Comparison of ENCODE assay signal across 11 cellular contexts in genomic region chr3:33417051-33417673, GRCh38. TPM values are rescaled to one million over a fixed set of nuclear protein-coding genes. Genes with fewer than 3 reads are reported as not detected.
DNase-seq lines count a peak whose midpoint lies in the region; ATAC-seq, FAIRE-seq and TF ChIP-seq lines count a peak whose summit lies in the region.
"Had no signal": no experiment of that assay in that cellular context is flagged by ENCODE, and none has a peak within 500 bp of the region (broad histone marks: within the 10 kb centered on the region; RNA-seq: fewer than 3 reads in every experiment).

No MANE protein-coding gene starts in this region.

- H3K9me3 Mint-ChIP-seq in HFFc6 = no peaks in the 10 kb centered on the region
- H3K9me3 Mint-ChIP-seq in activated CD8-positive, alpha-beta T cell treated with anti-CD3 and anti-CD28 coated beads, Interleukin-2, amount 10 ng/mL, durations not matched to agents 7 days and 5 days (ENCODE audit: insufficient read depth) = peaks cover 3% of the 10 kb centered on the region
- peaks cover 6% of the 10 kb centered on the region for H3K9me3 Mint-ChIP-seq in mesothelial cell of epicardium

- peaks cover 22% of the 10 kb centered on the region for H3K4me1 Mint-ChIP-seq in HFFc6 (ENCODE audit: low read depth)
- H3K4me1 Mint-ChIP-seq in activated CD8-positive, alpha-beta T cell treated with anti-CD3 and anti-CD28 coated beads, Interleukin-2, amount 10 ng/mL, durations not matched to agents 7 days and 5 days (ENCODE audit: low read depth) = peaks cover 13% of the 10 kb centered on the region
- H3K4me1 Mint-ChIP-seq in mesothelial cell of epicardium = no peaks in the 10 kb centered on the region

- TF ChIP-seq CTCF in HFFc6 (IDR thresholded peaks at IDR 0.05) = no peak
- TF ChIP-seq CTCF in mesothelial cell of epicardium (IDR thresholded peaks at IDR 0.05; ENCODE audit: unreplicated experiment) = no peak

- POLR2A ChIA-PET in activated CD8-positive, alpha-beta T cell treated with anti-CD3 and anti-CD28 coated beads, Interleukin-2, amount 10 ng/mL, durations not matched to agents 7 days and 5 days (lab: Charles Lee) = no interaction called here

- DNase-seq in EH (ENCODE audit: low read depth) = peak; percentile 25
- DNase-seq in HFFc6 = no peak
- DNase-seq in activated CD8-positive, alpha-beta T cell treated with anti-CD3 and anti-CD28 coated beads, Interleukin-2, amount 10 ng/mL, durations not matched to agents 7 days and 5 days = no peak
- DNase-seq in mesothelial cell of epicardium (ENCODE audit: low spot score in 2 of 2, unreplicated experiment in 2 of 2) = no peak
- DNase-seq in NCI-H1105 (lab: John Stamatoyannopoulos, UW) = no peak
- DNase-seq in kidney glomerular epithelial cell (lab: John Stamatoyannopoulos, UW) = no peak
- DNase-seq: NCI-H1092, NCI-H510A treated with DMSO at 0.1 percent for 48 hours, thyroid gland had no signal

- FAIRE-seq in islet of Langerhans (lab: Jason Lieb, UNC) = peak; percentile 41
- FAIRE-seq: colon had no signal

- no peak overlapping the region for H3K4me3 Mint-ChIP-seq in HFFc6
- H3K4me3 Mint-ChIP-seq in activated CD8-positive, alpha-beta T cell treated with anti-CD3 and anti-CD28 coated beads, Interleukin-2, amount 10 ng/mL, durations not matched to agents 7 days and 5 days = no peak overlapping the region
- H3K4me3 Mint-ChIP-seq in mesothelial cell of epicardium = no peak overlapping the region

- no peak for ATAC-seq in activated CD8-positive, alpha-beta T cell treated with anti-CD3 and anti-CD28 coated beads, Interleukin-2, amount 10 ng/mL, durations not matched to agents 7 days and 5 days

- H3K27ac Mint-ChIP-seq in HFFc6 (peak overlapping the region; percentile 42; the same call in 1 of the 2 replicates), mesothelial cell of epicardium (no peak overlapping the region)
- H3K27ac Mint-ChIP-seq in activated CD8-positive, alpha-beta T cell treated with anti-CD3 and anti-CD28 coated beads, Interleukin-2, amount 10 ng/mL, durations not matched to agents 7 days and 5 days = peak overlapping the region; percentile 47

- H3K27me3 Mint-ChIP-seq in HFFc6 (ENCODE audit: insufficient read depth) (no peaks in the 10 kb centered on the region), mesothelial cell of epicardium (ENCODE audit: low read depth) (no peaks in the 10 kb centered on the region)
- H3K27me3 Mint-ChIP-seq in activated CD8-positive, alpha-beta T cell treated with anti-CD3 and anti-CD28 coated beads, Interleukin-2, amount 10 ng/mL, durations not matched to agents 7 days and 5 days (ENCODE audit: low read depth) = no peaks in the 10 kb centered on the region

- H3K36me3 Mint-ChIP-seq in HFFc6 (ENCODE audit: low read depth) (peaks cover 68% of the 10 kb centered on the region), mesothelial cell of epicardium (peaks cover 42% of the 10 kb centered on the region)
- peaks cover 69% of the 10 kb centered on the region for H3K36me3 Mint-ChIP-seq in activated CD8-positive, alpha-beta T cell treated with anti-CD3 and anti-CD28 coated beads, Interleukin-2, amount 10 ng/mL, durations not matched to agents 7 days and 5 days (ENCODE audit: low read depth)

- CTCF ChIA-PET in activated CD8-positive, alpha-beta T cell treated with anti-CD3 and anti-CD28 coated beads, Interleukin-2, amount 10 ng/mL, durations not matched to agents 7 days and 5 days (lab: Charles Lee) = interaction anchor here (1.0 to 1.6 kb wide), 2 partner anchors 9 to 21 kb away, joined by 4 read pairs; no protein-coding TSS in a partner anchor

RNA-seq across cellular contexts. Expression of gene UBP1, which starts 23.0 kb away (rescaled TPM):
- 10 to 100 TPM; 62.0 to 69.0 (median 64.0) TPM for total RNA-seq in HFFc6 (2021; fragmentation: NEBNext Ultra II Directional; extraction: Animal tissue kit (Norgen Biotek cat#: 25700))
- total RNA-seq in activated CD8-positive, alpha-beta T cell treated with anti-CD3 and anti-CD28 coated beads, Interleukin-2, amount 10 ng/mL, durations not matched to agents 7 days and 5 days = 10 to 100 TPM; 61.9 to 64.6 TPM
- total RNA-seq in mesothelial cell of epicardium = 81.5 to 88.4 TPM (median 86.2 TPM) in 3 replicates
